Comparison of ENCODE assay signal across 22 cellular contexts in the genomic region with DNA sequence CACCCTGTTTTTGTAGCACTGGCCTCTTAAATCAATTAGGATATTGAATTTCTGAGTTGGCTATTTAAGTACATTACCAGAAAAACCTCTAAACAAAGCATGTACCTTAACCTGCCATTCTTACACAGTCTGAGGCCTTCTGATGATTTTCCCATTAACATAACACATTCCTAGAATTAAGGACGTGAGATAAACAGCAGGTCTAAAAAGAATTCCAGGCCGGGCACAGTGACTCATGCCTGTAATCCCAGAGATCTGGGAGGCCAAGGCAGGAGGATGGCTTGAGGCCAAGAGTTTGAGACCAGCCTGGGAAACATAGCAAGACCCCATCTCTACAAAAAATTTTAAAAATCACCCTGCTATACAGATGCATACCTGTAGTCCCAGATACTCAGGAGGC. TPM values are rescaled to one million over a fixed set of nuclear protein-coding genes. Genes with fewer than 3 reads are reported as not detected.
DNase-seq lines count a peak whose midpoint lies in the region; ATAC-seq and TF ChIP-seq lines count a peak whose summit lies in the region.
"Had no signal": no experiment of that assay in that cellular context is flagged by ENCODE, and none has a peak within 500 bp of the region (broad histone marks: within the 10 kb centered on the region; RNA-seq: fewer than 3 reads in every experiment).

No MANE protein-coding gene starts in this region.

- H3K27ac Mint-ChIP-seq in neural progenitor cell, result no peak overlapping the region
- H3K27ac Mint-ChIP-seq: B cell; CD8-positive, alpha-beta T cell had no signal

- peak; percentile 45 for DNase-seq in EH (ENCODE audit: low read depth)
- DNase-seq in ELR (ENCODE audit: low read depth), result peak; percentile 29
- peak; percentile 31 for DNase-seq in NCI-H226
- DNase-seq in neural progenitor cell (ENCODE audit: low spot score), result no peak
- DNase-seq in RKO (ENCODE audit: low spot score), result no peak
- DNase-seq in sigmoid colon, result no peak
- DNase-seq: Caco-2; CD8-positive, alpha-beta T cell; KBM-7; MM.1S; NCI-H1694; NCI-H446; NCI-H524 treated with DMSO at 0.1 percent for 48 hours; NCI-H82; PC-9; Right ventricle myocardium superior; RPMI8226 had no signal

- 58 to 80% methylated on average over 2 of the region's 2 CpGs for WGBS in sigmoid colon, 2 donors

- H3K4me2 ChIP-seq in neural progenitor cell, result peak overlapping the region; percentile 60
- H3K4me2 ChIP-seq: PC-9 had no signal

- no peaks in the 10 kb centered on the region for H4K20me1 ChIP-seq in neural progenitor cell (ENCODE audit: low read depth)

- H3K9ac ChIP-seq in neural progenitor cell, result no peak overlapping the region

- no peak overlapping the region for H3K4me3 Mint-ChIP-seq in neural progenitor cell
- H3K4me3 Mint-ChIP-seq: B cell; CD8-positive, alpha-beta T cell had no signal

- H3K4me1 ChIP-seq in neural progenitor cell (peaks cover 18% of the 10 kb centered on the region), sigmoid colon (peaks cover 0 to 5% (median under 1%) of the 10 kb centered on the region in 4 donors)

- peaks cover 25% of the 10 kb centered on the region for H3K4me1 Mint-ChIP-seq in neural progenitor cell
- H3K4me1 Mint-ChIP-seq: B cell had no signal

- no peak for TF ChIP-seq POLR2A in sigmoid colon (IDR thresholded peaks at IDR 0.05)

- H3K9me3 Mint-ChIP-seq in neural progenitor cell, result peaks cover 4% of the 10 kb centered on the region
- H3K9me3 Mint-ChIP-seq: CD8-positive, alpha-beta T cell had no signal

- H2AFZ ChIP-seq in neural progenitor cell (replicated peaks), result no peak overlapping the region
- H2AFZ ChIP-seq: PC-9 had no signal

- H3K27me3 Mint-ChIP-seq in neural progenitor cell (ENCODE audit: insufficient read depth, low read depth), result no peaks in the 10 kb centered on the region

- no peaks in the 10 kb centered on the region for H3K79me2 ChIP-seq in neural progenitor cell (ENCODE audit: low read depth)

- H3K27ac ChIP-seq in neural progenitor cell, result no peak overlapping the region
- no peak overlapping the region for H3K27ac ChIP-seq in sigmoid colon
- H3K27ac ChIP-seq: C4-2B, PC-9, SJSA1 had no signal

- H3K9me3 ChIP-seq in neural progenitor cell (ENCODE audit: low read depth) (no peaks in the 10 kb centered on the region), sigmoid colon (no peaks in the 10 kb centered on the region)
- H3K9me3 ChIP-seq: Caco-2, SJSA1 had no signal

- H3F3A ChIP-seq in neural progenitor cell (ENCODE audit: low read depth), result peaks cover 31% of the 10 kb centered on the region

- no peak for TF ChIP-seq EP300 in sigmoid colon (IDR thresholded peaks at IDR 0.05)

- H3K36me3 ChIP-seq in neural progenitor cell (no peaks in the 10 kb centered on the region), sigmoid colon (no peaks in the 10 kb centered on the region)
- H3K36me3 ChIP-seq: SJSA1 had no signal

- H3K4me3 ChIP-seq in neural progenitor cell (no peak overlapping the region), sigmoid colon (no peak overlapping the region)
- H3K4me3 ChIP-seq: PC-9, SJSA1 had no signal

- no peak for ATAC-seq in HG02571 (IDR thresholded peaks at IDR 0.05; ENCODE audit: unreplicated experiment)
- ATAC-seq: CD8-positive, alpha-beta T cell; HCT116 had no signal

- intact Hi-C loops in sigmoid colon (cut with DNase I), result no loop called here

- TF ChIP-seq CTCF in neural progenitor cell (IDR thresholded peaks at IDR 0.05), result no peak
- TF ChIP-seq CTCF in sigmoid colon (IDR thresholded peaks at IDR 0.05), result no peak

- H3K36me3 Mint-ChIP-seq in neural progenitor cell, result no peaks in the 10 kb centered on the region
- H3K36me3 Mint-ChIP-seq: CD8-positive, alpha-beta T cell had no signal

- no peaks in the 10 kb centered on the region for H3K27me3 ChIP-seq in neural progenitor cell
- H3K27me3 ChIP-seq in sigmoid colon, result no peaks in the 10 kb centered on the region
- H3K27me3 ChIP-seq: SJSA1 had no signal

RNA-seq across cellular contexts. Expression of a gene that starts 18.0 kb away (rescaled TPM):
- total RNA-seq in neural progenitor cell (ENCODE audit: low replicate concordance), result 32.6 and 55.7 TPM in 2 replicates
- 10 to 100 TPM in 1 of 4 donors, 1 to 10 TPM in 3; 6.0 to 11.7 (median 8.8) TPM for total RNA-seq in sigmoid colon
- 10 to 100 TPM in 1 of 3 donors, 1 to 10 TPM in 2; 7.8 to 21.2 (median 9.9) TPM for polyA plus RNA-seq in sigmoid colon

Comparison
In these comparisons a context has a peak if more than half of its experiments do, and no peak if none do; other contexts are left out.
1. DNase-seq: peak in EH (single experiment), ELR (single experiment) and NCI-H226 (single experiment); none in neural progenitor cell (single experiment), RKO (single experiment) and sigmoid colon (single experiment).